9 cellular contexts compared by ENCODE assay signal in the genomic region with DNA sequence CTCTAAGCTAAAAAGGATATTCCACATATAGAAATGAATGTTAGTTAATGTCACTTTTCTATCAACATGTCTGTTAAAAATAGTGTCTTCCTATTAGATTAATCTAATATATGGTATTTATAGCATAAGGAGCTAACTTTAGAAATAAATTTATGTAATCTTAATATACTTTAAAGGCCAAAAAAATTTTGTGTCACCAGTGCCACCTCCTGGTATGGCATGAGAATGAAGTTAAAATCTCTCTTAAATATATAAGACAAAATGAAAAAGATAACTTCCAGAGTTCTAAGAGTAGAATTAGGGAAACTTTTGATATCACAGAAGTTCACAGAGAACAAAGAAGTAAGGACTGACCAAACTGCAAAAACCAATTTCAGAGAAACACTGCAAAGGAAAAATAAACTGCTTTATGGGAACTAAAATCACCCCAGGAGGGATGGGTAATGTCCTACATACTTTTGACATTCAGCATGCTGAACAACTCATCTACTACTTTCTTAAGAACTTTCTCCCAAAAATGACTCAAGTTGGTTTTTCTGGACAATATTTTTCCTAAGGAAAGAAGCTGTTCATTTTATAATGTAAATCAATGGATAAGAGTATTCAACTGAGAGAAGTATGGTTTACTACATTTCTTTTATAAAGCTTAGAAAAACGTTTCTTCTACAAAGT.
DNase-seq lines count a peak whose midpoint lies in the region; FAIRE-seq and TF ChIP-seq lines count a peak whose summit lies in the region.
"Had no signal": no experiment of that assay in that cellular context is flagged by ENCODE, and none has a peak within 500 bp of the region (broad histone marks: within the 10 kb centered on the region; RNA-seq: fewer than 3 reads in every experiment).

No MANE protein-coding gene starts in this region.

- no peaks in the 10 kb centered on the region for H4K20me1 ChIP-seq in neural cell (ENCODE audit: insufficient read depth)

- H3K27me3 ChIP-seq in neural cell (ENCODE audit: insufficient read depth, low read depth, low read length), result no peaks in the 10 kb centered on the region

- no peak overlapping the region for H3K4me3 ChIP-seq in neural cell (ENCODE audit: low read length)

- no peaks in the 10 kb centered on the region for H3K79me2 ChIP-seq in neural cell (replicated peaks; ENCODE audit: insufficient read depth, low read length)

- no peak overlapping the region for H3K4me3 Mint-ChIP-seq in chondrocyte (ENCODE audit: unreplicated experiment)
- H3K4me3 Mint-ChIP-seq: stimulated activated effector memory CD8-positive, alpha-beta T cell treated with anti-CD3 and anti-CD28 coated beads, Interleukin-12 subunit alpha, Interleukin-12 subunit beta, amount 100 ng/mL, for 72 hours had no signal

- H3K27ac ChIP-seq in neural cell (ENCODE audit: low read length), result no peak overlapping the region

- no peaks in the 10 kb centered on the region for H3K27me3 Mint-ChIP-seq in chondrocyte (ENCODE audit: low read depth)

- peak; percentile 40 for DNase-seq in ELR (ENCODE audit: low read depth)
- peak; percentile 19 for DNase-seq in MV-4-11 (lab: John Stamatoyannopoulos, UW)
- DNase-seq in chondrocyte (ENCODE audit: low spot score), result no peak
- no peak for DNase-seq in NCI-H2081 treated with DMSO at 0.1 percent for 48 hours (lab: John Stamatoyannopoulos, UW)
- no peak for DNase-seq in NCI-H1417 treated with DMSO at 0.1 percent for 48 hours (lab: John Stamatoyannopoulos, UW)
- DNase-seq in urothelium cell line (ENCODE audit: low spot score), result no peak
- no peak for DNase-seq in activated CD4-positive, alpha-beta T cell treated with anti-CD3 and anti-CD28 coated beads for 1 hour

- H3K4me1 Mint-ChIP-seq in chondrocyte (ENCODE audit: low read depth), result peaks cover 3% of the 10 kb centered on the region
- H3K4me1 Mint-ChIP-seq: stimulated activated effector memory CD8-positive, alpha-beta T cell treated with anti-CD3 and anti-CD28 coated beads, Interleukin-12 subunit alpha, Interleukin-12 subunit beta, amount 100 ng/mL, for 72 hours had no signal

- H3K36me3 ChIP-seq in neural cell (ENCODE audit: insufficient read depth, low read length), result peaks cover 10% of the 10 kb centered on the region

- no peak for TF ChIP-seq EP300 in neural cell (conservative IDR thresholded peaks at IDR 0.05; ENCODE audit: poor library complexity, severe bottlenecking)

- TF ChIP-seq RAD21 in neural cell (conservative IDR thresholded peaks at IDR 0.05), result peak; percentile 31

- peak overlapping the region; percentile 36 for H3K27ac Mint-ChIP-seq in chondrocyte (ENCODE audit: unreplicated experiment)
- H3K27ac Mint-ChIP-seq: stimulated activated effector memory CD8-positive, alpha-beta T cell treated with anti-CD3 and anti-CD28 coated beads, Interleukin-12 subunit alpha, Interleukin-12 subunit beta, amount 100 ng/mL, for 72 hours had no signal

- no peaks in the 10 kb centered on the region for H3K9me2 ChIP-seq in neural cell (ENCODE audit: insufficient read depth, low read length)

- H3K9me3 ChIP-seq in neural cell (ENCODE audit: low read length), result no peaks in the 10 kb centered on the region

- no peaks in the 10 kb centered on the region for H3F3A ChIP-seq in neural cell (ENCODE audit: insufficient read depth, low read length, poor library complexity, severe bottlenecking)

- H3K9ac ChIP-seq in neural cell (ENCODE audit: low read length), result no peak overlapping the region

- TF ChIP-seq CTCF in chondrocyte (IDR thresholded peaks at IDR 0.05) (peak; percentile 85), neural cell (IDR thresholded peaks at IDR 0.05; ENCODE audit: poor library complexity, severe bottlenecking) (peak; percentile 48)

- no peak overlapping the region for H2AFZ ChIP-seq in neural cell (ENCODE audit: low read depth, low read length)

- no peaks in the 10 kb centered on the region for H3K9me3 Mint-ChIP-seq in chondrocyte (ENCODE audit: low read depth)
- H3K9me3 Mint-ChIP-seq: stimulated activated effector memory CD8-positive, alpha-beta T cell treated with anti-CD3 and anti-CD28 coated beads, Interleukin-12 subunit alpha, Interleukin-12 subunit beta, amount 100 ng/mL, for 72 hours had no signal

- FAIRE-seq in urothelium cell line (lab: Jason Lieb, UNC), result no peak

- no peak overlapping the region for H3K4me2 ChIP-seq in neural cell (ENCODE audit: low read length)

- H3K36me3 Mint-ChIP-seq in chondrocyte (ENCODE audit: low read depth), result peaks cover 12% of the 10 kb centered on the region

TF ChIP-seq in neural cell, 6 proteins besides CTCF, POLR2A, EP300 and RAD21:
- no peak for TF ChIP-seq TAF1 (IDR thresholded peaks at IDR 0.05; ENCODE audit: low read depth)
- TF ChIP-seq, protein P1, sequence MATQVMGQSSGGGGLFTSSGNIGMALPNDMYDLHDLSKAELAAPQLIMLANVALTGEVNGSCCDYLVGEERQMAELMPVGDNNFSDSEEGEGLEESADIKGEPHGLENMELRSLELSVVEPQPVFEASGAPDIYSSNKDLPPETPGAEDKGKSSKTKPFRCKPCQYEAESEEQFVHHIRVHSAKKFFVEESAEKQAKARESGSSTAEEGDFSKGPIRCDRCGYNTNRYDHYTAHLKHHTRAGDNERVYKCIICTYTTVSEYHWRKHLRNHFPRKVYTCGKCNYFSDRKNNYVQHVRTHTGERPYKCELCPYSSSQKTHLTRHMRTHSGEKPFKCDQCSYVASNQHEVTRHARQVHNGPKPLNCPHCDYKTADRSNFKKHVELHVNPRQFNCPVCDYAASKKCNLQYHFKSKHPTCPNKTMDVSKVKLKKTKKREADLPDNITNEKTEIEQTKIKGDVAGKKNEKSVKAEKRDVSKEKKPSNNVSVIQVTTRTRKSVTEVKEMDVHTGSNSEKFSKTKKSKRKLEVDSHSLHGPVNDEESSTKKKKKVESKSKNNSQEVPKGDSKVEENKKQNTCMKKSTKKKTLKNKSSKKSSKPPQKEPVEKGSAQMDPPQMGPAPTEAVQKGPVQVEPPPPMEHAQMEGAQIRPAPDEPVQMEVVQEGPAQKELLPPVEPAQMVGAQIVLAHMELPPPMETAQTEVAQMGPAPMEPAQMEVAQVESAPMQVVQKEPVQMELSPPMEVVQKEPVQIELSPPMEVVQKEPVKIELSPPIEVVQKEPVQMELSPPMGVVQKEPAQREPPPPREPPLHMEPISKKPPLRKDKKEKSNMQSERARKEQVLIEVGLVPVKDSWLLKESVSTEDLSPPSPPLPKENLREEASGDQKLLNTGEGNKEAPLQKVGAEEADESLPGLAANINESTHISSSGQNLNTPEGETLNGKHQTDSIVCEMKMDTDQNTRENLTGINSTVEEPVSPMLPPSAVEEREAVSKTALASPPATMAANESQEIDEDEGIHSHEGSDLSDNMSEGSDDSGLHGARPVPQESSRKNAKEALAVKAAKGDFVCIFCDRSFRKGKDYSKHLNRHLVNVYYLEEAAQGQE (IDR thresholded peaks at IDR 0.05; ENCODE audit: borderline replicate concordance), result no peak
- TF ChIP-seq POLR2AphosphoS5 (IDR thresholded peaks at IDR 0.05), result no peak
- TF ChIP-seq EZH2 (IDR thresholded peaks at IDR 0.05; ENCODE audit: borderline replicate concordance, insufficient read depth, low read length, poor library complexity, severe bottlenecking), result no peak
- TF ChIP-seq MXI1 (conservative IDR thresholded peaks at IDR 0.05; ENCODE audit: poor library complexity, severe bottlenecking), result no peak
- no peak for TF ChIP-seq SMC3 (conservative IDR thresholded peaks at IDR 0.05; ENCODE audit: poor library complexity)

Comparison
In these comparisons a context has a peak if more than half of its experiments do, and no peak if none do; other contexts are left out.
1. DNase-seq: peak in ELR (single experiment) and MV-4-11 (single experiment); none in chondrocyte (single experiment), NCI-H2081 treated with DMSO at 0.1 percent for 48 hours (single experiment), NCI-H1417 treated with DMSO at 0.1 percent for 48 hours (single experiment), urothelium cell line (single experiment) and activated CD4-positive, alpha-beta T cell treated with anti-CD3 and anti-CD28 coated beads for 1 hour (single experiment).